Comparison of ENCODE assay signal across 2 cellular contexts in the genomic region with DNA sequence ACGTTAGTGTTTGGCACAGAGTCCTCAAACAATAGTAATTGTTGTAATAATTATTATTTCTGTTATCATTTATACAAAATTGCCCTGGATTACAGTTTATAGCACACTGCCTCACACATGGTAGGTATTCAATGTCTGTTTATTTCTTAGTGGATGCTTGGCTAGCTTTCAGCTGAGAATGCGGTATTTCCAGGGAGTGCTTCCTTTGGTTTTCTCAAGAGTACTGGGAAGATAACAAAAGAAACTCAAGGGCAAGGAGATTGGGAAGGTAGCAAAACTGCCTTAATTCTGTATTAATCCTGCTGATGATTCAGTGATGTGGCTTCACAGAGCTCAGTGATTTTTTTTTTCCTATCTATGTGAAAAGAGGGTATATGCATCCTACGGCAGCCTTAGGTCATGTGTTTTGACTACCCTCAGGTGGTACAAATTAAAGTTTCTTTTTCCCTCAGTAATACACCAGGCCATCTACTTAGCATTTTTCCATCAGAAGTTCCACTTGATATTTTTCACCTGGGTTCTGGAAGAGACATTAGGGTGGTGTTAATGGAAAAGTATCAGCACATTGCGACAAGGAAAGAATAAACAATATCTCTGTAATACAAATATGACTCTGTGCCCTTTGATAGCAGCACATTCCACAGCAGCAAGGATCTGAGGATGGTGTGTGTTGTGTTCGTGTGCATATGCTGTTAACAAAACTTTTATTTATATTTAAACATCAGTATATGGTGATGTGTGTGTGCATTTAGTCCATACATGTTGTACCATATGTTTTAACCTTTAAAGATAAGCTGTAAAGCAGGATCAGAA.
TF ChIP-seq lines count a peak whose summit lies in the region.

No MANE protein-coding gene starts in this region.

TF ChIP-seq in liver, 16 proteins besides CTCF, POLR2A, EP300 and RAD21 (continued from another document):
- TF ChIP-seq, protein P1, sequence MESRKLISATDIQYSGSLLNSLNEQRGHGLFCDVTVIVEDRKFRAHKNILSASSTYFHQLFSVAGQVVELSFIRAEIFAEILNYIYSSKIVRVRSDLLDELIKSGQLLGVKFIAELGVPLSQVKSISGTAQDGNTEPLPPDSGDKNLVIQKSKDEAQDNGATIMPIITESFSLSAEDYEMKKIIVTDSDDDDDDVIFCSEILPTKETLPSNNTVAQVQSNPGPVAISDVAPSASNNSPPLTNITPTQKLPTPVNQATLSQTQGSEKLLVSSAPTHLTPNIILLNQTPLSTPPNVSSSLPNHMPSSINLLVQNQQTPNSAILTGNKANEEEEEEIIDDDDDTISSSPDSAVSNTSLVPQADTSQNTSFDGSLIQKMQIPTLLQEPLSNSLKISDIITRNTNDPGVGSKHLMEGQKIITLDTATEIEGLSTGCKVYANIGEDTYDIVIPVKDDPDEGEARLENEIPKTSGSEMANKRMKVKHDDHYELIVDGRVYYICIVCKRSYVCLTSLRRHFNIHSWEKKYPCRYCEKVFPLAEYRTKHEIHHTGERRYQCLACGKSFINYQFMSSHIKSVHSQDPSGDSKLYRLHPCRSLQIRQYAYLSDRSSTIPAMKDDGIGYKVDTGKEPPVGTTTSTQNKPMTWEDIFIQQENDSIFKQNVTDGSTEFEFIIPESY (IDR thresholded peaks at IDR 0.05): peak; percentile 36
- peak in 1 of 2 donors; percentile 75 for TF ChIP-seq EGR1 (IDR thresholded peaks at IDR 0.05; ENCODE audit: low read depth in 2 of 2)
- peak; percentile 53 to 59 for TF ChIP-seq HNF4A (conservative IDR thresholded peaks at IDR 0.05)
- peak; percentile 45 for TF ChIP-seq YY1 (IDR thresholded peaks at IDR 0.05)
- TF ChIP-seq GABPA (IDR thresholded peaks at IDR 0.05 in 1 of 2, conservative IDR thresholded peaks at IDR 0.05 in 1 of 2): no peak
- no peak for TF ChIP-seq NR2F2 (IDR thresholded peaks at IDR 0.05)
- peak; percentile 53 for TF ChIP-seq TAF1 (conservative IDR thresholded peaks at IDR 0.05)
- TF ChIP-seq FOXA2 (IDR thresholded peaks at IDR 0.05): no peak
- TF ChIP-seq JUND (IDR thresholded peaks at IDR 0.05): no peak
- TF ChIP-seq FOXA1 (IDR thresholded peaks at IDR 0.05): peak; percentile 28
- TF ChIP-seq HNF4G (IDR thresholded peaks at IDR 0.05): no peak
- TF ChIP-seq, protein P2, sequence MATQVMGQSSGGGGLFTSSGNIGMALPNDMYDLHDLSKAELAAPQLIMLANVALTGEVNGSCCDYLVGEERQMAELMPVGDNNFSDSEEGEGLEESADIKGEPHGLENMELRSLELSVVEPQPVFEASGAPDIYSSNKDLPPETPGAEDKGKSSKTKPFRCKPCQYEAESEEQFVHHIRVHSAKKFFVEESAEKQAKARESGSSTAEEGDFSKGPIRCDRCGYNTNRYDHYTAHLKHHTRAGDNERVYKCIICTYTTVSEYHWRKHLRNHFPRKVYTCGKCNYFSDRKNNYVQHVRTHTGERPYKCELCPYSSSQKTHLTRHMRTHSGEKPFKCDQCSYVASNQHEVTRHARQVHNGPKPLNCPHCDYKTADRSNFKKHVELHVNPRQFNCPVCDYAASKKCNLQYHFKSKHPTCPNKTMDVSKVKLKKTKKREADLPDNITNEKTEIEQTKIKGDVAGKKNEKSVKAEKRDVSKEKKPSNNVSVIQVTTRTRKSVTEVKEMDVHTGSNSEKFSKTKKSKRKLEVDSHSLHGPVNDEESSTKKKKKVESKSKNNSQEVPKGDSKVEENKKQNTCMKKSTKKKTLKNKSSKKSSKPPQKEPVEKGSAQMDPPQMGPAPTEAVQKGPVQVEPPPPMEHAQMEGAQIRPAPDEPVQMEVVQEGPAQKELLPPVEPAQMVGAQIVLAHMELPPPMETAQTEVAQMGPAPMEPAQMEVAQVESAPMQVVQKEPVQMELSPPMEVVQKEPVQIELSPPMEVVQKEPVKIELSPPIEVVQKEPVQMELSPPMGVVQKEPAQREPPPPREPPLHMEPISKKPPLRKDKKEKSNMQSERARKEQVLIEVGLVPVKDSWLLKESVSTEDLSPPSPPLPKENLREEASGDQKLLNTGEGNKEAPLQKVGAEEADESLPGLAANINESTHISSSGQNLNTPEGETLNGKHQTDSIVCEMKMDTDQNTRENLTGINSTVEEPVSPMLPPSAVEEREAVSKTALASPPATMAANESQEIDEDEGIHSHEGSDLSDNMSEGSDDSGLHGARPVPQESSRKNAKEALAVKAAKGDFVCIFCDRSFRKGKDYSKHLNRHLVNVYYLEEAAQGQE (IDR thresholded peaks at IDR 0.05): peak; percentile 23
- TF ChIP-seq SP1 (IDR thresholded peaks at IDR 0.05): peak; percentile 67
- TF ChIP-seq, protein P3, sequence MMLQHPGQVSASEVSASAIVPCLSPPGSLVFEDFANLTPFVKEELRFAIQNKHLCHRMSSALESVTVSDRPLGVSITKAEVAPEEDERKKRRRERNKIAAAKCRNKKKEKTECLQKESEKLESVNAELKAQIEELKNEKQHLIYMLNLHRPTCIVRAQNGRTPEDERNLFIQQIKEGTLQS (IDR thresholded peaks at IDR 0.05): no peak
TF ChIP-seq in liver: peak in this region for 9.

TF ChIP-seq in HepG2, 621 proteins besides CTCF, POLR2A, EP300 and RAD21:
- TF ChIP-seq, protein P4, sequence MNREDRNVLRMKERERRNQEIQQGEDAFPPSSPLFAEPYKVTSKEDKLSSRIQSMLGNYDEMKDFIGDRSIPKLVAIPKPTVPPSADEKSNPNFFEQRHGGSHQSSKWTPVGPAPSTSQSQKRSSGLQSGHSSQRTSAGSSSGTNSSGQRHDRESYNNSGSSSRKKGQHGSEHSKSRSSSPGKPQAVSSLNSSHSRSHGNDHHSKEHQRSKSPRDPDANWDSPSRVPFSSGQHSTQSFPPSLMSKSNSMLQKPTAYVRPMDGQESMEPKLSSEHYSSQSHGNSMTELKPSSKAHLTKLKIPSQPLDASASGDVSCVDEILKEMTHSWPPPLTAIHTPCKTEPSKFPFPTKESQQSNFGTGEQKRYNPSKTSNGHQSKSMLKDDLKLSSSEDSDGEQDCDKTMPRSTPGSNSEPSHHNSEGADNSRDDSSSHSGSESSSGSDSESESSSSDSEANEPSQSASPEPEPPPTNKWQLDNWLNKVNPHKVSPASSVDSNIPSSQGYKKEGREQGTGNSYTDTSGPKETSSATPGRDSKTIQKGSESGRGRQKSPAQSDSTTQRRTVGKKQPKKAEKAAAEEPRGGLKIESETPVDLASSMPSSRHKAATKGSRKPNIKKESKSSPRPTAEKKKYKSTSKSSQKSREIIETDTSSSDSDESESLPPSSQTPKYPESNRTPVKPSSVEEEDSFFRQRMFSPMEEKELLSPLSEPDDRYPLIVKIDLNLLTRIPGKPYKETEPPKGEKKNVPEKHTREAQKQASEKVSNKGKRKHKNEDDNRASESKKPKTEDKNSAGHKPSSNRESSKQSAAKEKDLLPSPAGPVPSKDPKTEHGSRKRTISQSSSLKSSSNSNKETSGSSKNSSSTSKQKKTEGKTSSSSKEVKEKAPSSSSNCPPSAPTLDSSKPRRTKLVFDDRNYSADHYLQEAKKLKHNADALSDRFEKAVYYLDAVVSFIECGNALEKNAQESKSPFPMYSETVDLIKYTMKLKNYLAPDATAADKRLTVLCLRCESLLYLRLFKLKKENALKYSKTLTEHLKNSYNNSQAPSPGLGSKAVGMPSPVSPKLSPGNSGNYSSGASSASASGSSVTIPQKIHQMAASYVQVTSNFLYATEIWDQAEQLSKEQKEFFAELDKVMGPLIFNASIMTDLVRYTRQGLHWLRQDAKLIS (CRISPR knock-in tag; IDR thresholded peaks at IDR 0.05): no peak
- no peak for TF ChIP-seq ZSCAN31 (CRISPR knock-in tag; IDR thresholded peaks at IDR 0.05; ENCODE audit: low read depth)
- TF ChIP-seq, protein P5, sequence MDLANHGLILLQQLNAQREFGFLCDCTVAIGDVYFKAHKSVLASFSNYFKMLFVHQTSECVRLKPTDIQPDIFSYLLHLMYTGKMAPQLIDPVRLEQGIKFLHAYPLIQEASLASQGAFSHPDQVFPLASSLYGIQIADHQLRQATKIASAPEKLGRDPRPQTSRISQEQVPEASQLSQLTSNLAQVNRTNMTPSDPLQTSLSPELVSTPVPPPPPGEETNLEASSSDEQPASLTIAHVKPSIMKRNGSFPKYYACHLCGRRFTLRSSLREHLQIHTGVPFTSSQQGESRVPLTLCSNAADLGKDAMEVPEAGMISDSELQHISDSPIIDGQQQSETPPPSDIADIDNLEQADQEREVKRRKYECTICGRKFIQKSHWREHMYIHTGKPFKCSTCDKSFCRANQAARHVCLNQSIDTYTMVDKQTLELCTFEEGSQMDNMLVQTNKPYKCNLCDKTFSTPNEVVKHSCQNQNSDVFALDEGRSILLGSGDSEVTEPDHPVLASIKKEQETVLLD (CRISPR knock-in tag; IDR thresholded peaks at IDR 0.05; ENCODE audit: low read depth): no peak
- no peak for TF ChIP-seq XRCC5 (optimal IDR thresholded peaks at IDR 0.05; ENCODE audit: low read length)
- TF ChIP-seq, protein P6, sequence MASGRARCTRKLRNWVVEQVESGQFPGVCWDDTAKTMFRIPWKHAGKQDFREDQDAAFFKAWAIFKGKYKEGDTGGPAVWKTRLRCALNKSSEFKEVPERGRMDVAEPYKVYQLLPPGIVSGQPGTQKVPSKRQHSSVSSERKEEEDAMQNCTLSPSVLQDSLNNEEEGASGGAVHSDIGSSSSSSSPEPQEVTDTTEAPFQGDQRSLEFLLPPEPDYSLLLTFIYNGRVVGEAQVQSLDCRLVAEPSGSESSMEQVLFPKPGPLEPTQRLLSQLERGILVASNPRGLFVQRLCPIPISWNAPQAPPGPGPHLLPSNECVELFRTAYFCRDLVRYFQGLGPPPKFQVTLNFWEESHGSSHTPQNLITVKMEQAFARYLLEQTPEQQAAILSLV (CRISPR knock-in tag; IDR thresholded peaks at IDR 0.05; ENCODE audit: borderline replicate concordance): no peak
- TF ChIP-seq ZNF598 (CRISPR knock-in tag; IDR thresholded peaks at IDR 0.05; ENCODE audit: borderline replicate concordance): no peak
- TF ChIP-seq HIVEP1 (CRISPR knock-in tag; IDR thresholded peaks at IDR 0.05): no peak
- TF ChIP-seq ZNF34 (CRISPR knock-in tag; IDR thresholded peaks at IDR 0.05; ENCODE audit: borderline replicate concordance): no peak
- TF ChIP-seq ISL2 (CRISPR knock-in tag; IDR thresholded peaks at IDR 0.05): no peak
- no peak for TF ChIP-seq TBL1XR1 (IDR thresholded peaks at IDR 0.05; ENCODE audit: borderline replicate concordance, low read length, partially characterized antibody)
- TF ChIP-seq ZMYM4 (CRISPR knock-in tag; IDR thresholded peaks at IDR 0.05): no peak
- TF ChIP-seq, protein P7, sequence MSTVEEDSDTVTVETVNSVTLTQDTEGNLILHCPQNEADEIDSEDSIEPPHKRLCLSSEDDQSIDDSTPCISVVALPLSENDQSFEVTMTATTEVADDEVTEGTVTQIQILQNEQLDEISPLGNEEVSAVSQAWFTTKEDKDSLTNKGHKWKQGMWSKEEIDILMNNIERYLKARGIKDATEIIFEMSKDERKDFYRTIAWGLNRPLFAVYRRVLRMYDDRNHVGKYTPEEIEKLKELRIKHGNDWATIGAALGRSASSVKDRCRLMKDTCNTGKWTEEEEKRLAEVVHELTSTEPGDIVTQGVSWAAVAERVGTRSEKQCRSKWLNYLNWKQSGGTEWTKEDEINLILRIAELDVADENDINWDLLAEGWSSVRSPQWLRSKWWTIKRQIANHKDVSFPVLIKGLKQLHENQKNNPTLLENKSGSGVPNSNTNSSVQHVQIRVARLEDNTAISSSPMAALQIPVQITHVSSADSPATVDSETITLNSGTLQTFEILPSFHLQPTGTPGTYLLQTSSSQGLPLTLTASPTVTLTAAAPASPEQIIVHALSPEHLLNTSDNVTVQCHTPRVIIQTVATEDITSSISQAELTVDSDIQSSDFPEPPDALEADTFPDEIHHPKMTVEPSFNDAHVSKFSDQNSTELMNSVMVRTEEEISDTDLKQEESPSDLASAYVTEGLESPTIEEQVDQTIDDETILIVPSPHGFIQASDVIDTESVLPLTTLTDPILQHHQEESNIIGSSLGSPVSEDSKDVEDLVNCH (CRISPR knock-in tag; IDR thresholded peaks at IDR 0.05): no peak
- TF ChIP-seq TBP (CRISPR knock-in tag; IDR thresholded peaks at IDR 0.05): no peak
- no peak for TF ChIP-seq PPARG (CRISPR knock-in tag; conservative IDR thresholded peaks at IDR 0.05)
- no peak for TF ChIP-seq FOXA1 (IDR thresholded peaks at IDR 0.05)
- TF ChIP-seq FOXA1 (CRISPR knock-in tag; IDR thresholded peaks at IDR 0.05): no peak
- TF ChIP-seq, protein P8, sequence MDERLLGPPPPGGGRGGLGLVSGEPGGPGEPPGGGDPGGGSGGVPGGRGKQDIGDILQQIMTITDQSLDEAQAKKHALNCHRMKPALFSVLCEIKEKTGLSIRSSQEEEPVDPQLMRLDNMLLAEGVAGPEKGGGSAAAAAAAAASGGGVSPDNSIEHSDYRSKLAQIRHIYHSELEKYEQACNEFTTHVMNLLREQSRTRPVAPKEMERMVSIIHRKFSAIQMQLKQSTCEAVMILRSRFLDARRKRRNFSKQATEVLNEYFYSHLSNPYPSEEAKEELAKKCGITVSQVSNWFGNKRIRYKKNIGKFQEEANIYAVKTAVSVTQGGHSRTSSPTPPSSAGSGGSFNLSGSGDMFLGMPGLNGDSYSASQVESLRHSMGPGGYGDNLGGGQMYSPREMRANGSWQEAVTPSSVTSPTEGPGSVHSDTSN (CRISPR knock-in tag; IDR thresholded peaks at IDR 0.05): no peak
- TF ChIP-seq MEIS2 (CRISPR knock-in tag; IDR thresholded peaks at IDR 0.05): no peak
- TF ChIP-seq ZNF816 (CRISPR knock-in tag; IDR thresholded peaks at IDR 0.05; ENCODE audit: borderline replicate concordance): no peak
- no peak for TF ChIP-seq ATF7 (IDR thresholded peaks at IDR 0.05)
- no peak for TF ChIP-seq ATF7 (CRISPR knock-in tag; IDR thresholded peaks at IDR 0.05)
- TF ChIP-seq CCAR2 (optimal IDR thresholded peaks at IDR 0.05; ENCODE audit: low read depth, low read length): no peak
